In genomic region chr2:218368150-218368528, GRCh38 we compare ENCODE assay signal across 8 cellular contexts. TPM values are rescaled to one million over a fixed set of nuclear protein-coding genes. Genes with fewer than 3 reads are reported as not detected.
A peak's percentile ranks its signal among the peaks of the same experiment; 100 is the strongest.
DNase-seq lines count a peak whose midpoint lies in the region; ATAC-seq and TF ChIP-seq lines count a peak whose summit lies in the region.

No MANE protein-coding gene starts in this region.

- TF ChIP-seq CTCF in AG04449 (IDR thresholded peaks at IDR 0.05; ENCODE audit: insufficient read depth, low read length, missing control alignments) (no peak), natural killer cell (IDR thresholded peaks at IDR 0.05) (no peak)

- no peaks in the 10 kb centered on the region for H3K36me3 ChIP-seq in Karpas-422 (ENCODE audit: insufficient read depth, low read length)
- H3K36me3 ChIP-seq in ectodermal cell (ENCODE audit: control insufficient read depth, insufficient read depth, low read length) = no peaks in the 10 kb centered on the region

- H3K27me3 Mint-ChIP-seq in natural killer cell (ENCODE audit: low read depth in 2 of 2) = no peaks in the 10 kb centered on the region

- H3K4me1 ChIP-seq in Karpas-422 (ENCODE audit: low read length) = peaks cover 50% of the 10 kb centered on the region
- no peaks in the 10 kb centered on the region for H3K4me1 ChIP-seq in ectodermal cell (ENCODE audit: control insufficient read depth, insufficient read depth, low read length)

- H2AFZ ChIP-seq in Karpas-422 (ENCODE audit: low read length) = peak overlapping the region; percentile 98; the same call in 1 of the 2 replicates

- DNase-seq in AG04449 (ENCODE audit: low read depth, low spot score) = no peak
- no peak for DNase-seq in Karpas-422
- DNase-seq in natural killer cell = no peak
- no peak for DNase-seq in NCI-H187 (lab: John Stamatoyannopoulos, UW)
- DNase-seq in DMS 273 (lab: John Stamatoyannopoulos, UW; ENCODE audit: unreplicated experiment) = no peak
- no peak for DNase-seq in NCI-H524 (lab: John Stamatoyannopoulos, UW)

- peak overlapping the region; percentile 87 for H3K4me3 Mint-ChIP-seq in natural killer cell

- peak overlapping the region; percentile 79 to 92 for H3K27ac Mint-ChIP-seq in natural killer cell

- H3K4me3 ChIP-seq in AG04449 (ENCODE audit: low read depth, low read length) = peak overlapping the region; percentile 59
- peak overlapping the region; percentile 67 for H3K4me3 ChIP-seq in Karpas-422 (ENCODE audit: low read length)
- peak overlapping the region; percentile 44 for H3K4me3 ChIP-seq in ectodermal cell (ENCODE audit: insufficient read depth, low read depth, low read length)

- H3K4me2 ChIP-seq in Karpas-422 (ENCODE audit: low read depth, low read length, poor library complexity, severe bottlenecking) = peak overlapping the region; percentile 81

- no peaks in the 10 kb centered on the region for H3K79me2 ChIP-seq in Karpas-422 (ENCODE audit: low read length)

- H3K4me1 Mint-ChIP-seq in natural killer cell = peaks cover 12 to 14% of the 10 kb centered on the region in 2 donors

- no peaks in the 10 kb centered on the region for H3K36me3 Mint-ChIP-seq in natural killer cell

- H3K27me3 ChIP-seq in Karpas-422 (ENCODE audit: low read length) (no peaks in the 10 kb centered on the region; the same call in 1 of the 2 replicates), ectodermal cell (ENCODE audit: control insufficient read depth, insufficient read depth, low read length, poor library complexity, severe bottlenecking) (peaks cover 4% of the 10 kb centered on the region)

- peak overlapping the region; percentile 69 for H3K9ac ChIP-seq in Karpas-422 (ENCODE audit: low read length)

- ATAC-seq in natural killer cell = no peak
- ATAC-seq in GM21367 (IDR thresholded peaks at IDR 0.05; ENCODE audit: unreplicated experiment) = no peak

- H3K9me3 Mint-ChIP-seq in natural killer cell = no peaks in the 10 kb centered on the region

- no peaks in the 10 kb centered on the region for H3K9me2 ChIP-seq in Karpas-422 (replicated peaks; ENCODE audit: insufficient read depth, low read length)

- H3K9me3 ChIP-seq in Karpas-422 (ENCODE audit: low read length) (no peaks in the 10 kb centered on the region), ectodermal cell (ENCODE audit: control insufficient read depth, low read length) (no peaks in the 10 kb centered on the region)

- CTCF ChIA-PET in AG04449 (lab: Yijun Ruan, JAX) = interaction anchor here (0.7 to 2.1 kb wide), 8 partner anchors 9 to 96 kb away, joined by 3 to 11 read pairs (median 5); partner anchors contain the start of gene CATIP

- H4K20me1 ChIP-seq in Karpas-422 (ENCODE audit: insufficient read depth, low read depth, low read length) = no peaks in the 10 kb centered on the region

- POLR2A ChIA-PET in AG04449 (lab: Yijun Ruan, JAX) = interaction anchor here (0.9 kb wide), 1 partner anchor 224 kb away, joined by 3 read pairs; no protein-coding TSS in a partner anchor

- no peak overlapping the region for H3K27ac ChIP-seq in Karpas-422 (ENCODE audit: low read length)
- no peak overlapping the region for H3K27ac ChIP-seq in ectodermal cell (ENCODE audit: insufficient read depth, low read depth, low read length, poor library complexity, severe bottlenecking)

- WGBS in ectodermal cell, 2 experiments = 80 to 81% methylated on average over 21 of the region's 21 CpGs

- intact Hi-C loops in natural killer cell (cut with micrococcal nuclease) = no loop called here

RNA-seq across cellular contexts. Expression of gene CATIP, which starts 11.5 kb away (rescaled TPM):
- not detected in 2 replicates for total RNA-seq in Karpas-422 (2014; rRNA removed; shearing (Covaris generic); ENCODE audit: low replicate concordance)
- 0.83 TPM for polyA plus RNA-seq in ectodermal cell (2013, experiment 1 of 4)
- polyA plus RNA-seq in ectodermal cell (2013, experiment 2 of 4) = 0.60 TPM
- polyA plus RNA-seq in ectodermal cell (2013, experiment 3 of 4) = 0.59 TPM
- polyA plus RNA-seq in ectodermal cell (2013, experiment 4 of 4) = 0.73 TPM
- total RNA-seq in natural killer cell = under 1 TPM in 1 of 3 donors, not detected in 2; 0.26 TPM

RNA-seq across cellular contexts. Expression of gene SLC11A1, which starts 13.9 kb away (rescaled TPM):
- total RNA-seq in Karpas-422 (2014; rRNA removed; shearing (Covaris generic); ENCODE audit: low replicate concordance) = 1.9 TPM in 1 of 2 replicates, not detected in the other
- not detected for polyA plus RNA-seq in ectodermal cell (2013, experiment 1 of 4)
- polyA plus RNA-seq in ectodermal cell (2013, experiment 2 of 4) = 0.16 TPM
- not detected for polyA plus RNA-seq in ectodermal cell (2013, experiment 3 of 4)
- polyA plus RNA-seq in ectodermal cell (2013, experiment 4 of 4) = not detected
- 10 to 100 TPM; 17.9 to 53.5 (median 35.5) TPM for total RNA-seq in natural killer cell

RNA-seq across cellular contexts. Expression of gene CTDSP1, which starts 31.5 kb away (rescaled TPM):
- total RNA-seq in Karpas-422 (2014; rRNA removed; shearing (Covaris generic); ENCODE audit: low replicate concordance) = 46.3 and 72.6 TPM in 2 replicates
- polyA plus RNA-seq in ectodermal cell (2013, experiment 1 of 4) = 67.2 TPM
- polyA plus RNA-seq in ectodermal cell (2013, experiment 2 of 4) = 68.7 TPM
- 52.5 TPM for polyA plus RNA-seq in ectodermal cell (2013, experiment 3 of 4)
- 58.4 TPM for polyA plus RNA-seq in ectodermal cell (2013, experiment 4 of 4)
- 100 to 1,000 TPM; 223 to 273 (median 228) TPM for total RNA-seq in natural killer cell

RNA-seq across cellular contexts. Expression of gene VIL1, which starts 50.8 kb away (rescaled TPM):
- not detected in 2 replicates for total RNA-seq in Karpas-422 (2014; rRNA removed; shearing (Covaris generic); ENCODE audit: low replicate concordance)
- polyA plus RNA-seq in ectodermal cell (2013, experiment 1 of 4) = 0.48 TPM
- 0.23 TPM for polyA plus RNA-seq in ectodermal cell (2013, experiment 2 of 4)
- polyA plus RNA-seq in ectodermal cell (2013, experiment 3 of 4) = 1.4 TPM
- polyA plus RNA-seq in ectodermal cell (2013, experiment 4 of 4) = 0.36 TPM
- 1 to 10 TPM; 1.5 to 1.8 (median 1.6) TPM for total RNA-seq in natural killer cell
